ENCODE assay signal across 8 cellular contexts in genomic region chr7:102364394-102364886, GRCh38. TPM values are rescaled to one million over a fixed set of nuclear protein-coding genes. Genes with fewer than 3 reads are reported as not detected.
DNase-seq lines count a peak whose midpoint lies in the region; ATAC-seq and TF ChIP-seq lines count a peak whose summit lies in the region.
"Not testable (repeated sequence)": the region's sequence is repeated elsewhere in the genome, so short reads cannot be mapped to it uniquely, and the experiment has no call there.

No MANE protein-coding gene starts in this region.

- peak in 3 of 7 experiments; percentile 3 to 21 (median 12) for DNase-seq in CD8-positive, alpha-beta T cell
- DNase-seq in Karpas-422 = peak; percentile 43
- peak; percentile 5 for DNase-seq in activated CD4-positive, alpha-beta T cell treated with anti-CD3 and anti-CD28 coated beads for 48 hours
- DNase-seq in body of pancreas; fibroblast of the aortic adventitia (ENCODE audit: low read depth); memory B cell (ENCODE audit: low spot score in 2 of 2); retinal pigment epithelial cell (ENCODE audit: low read depth); tibial artery: not testable (repeated sequence)

- peaks cover 16% of the 10 kb centered on the region for H3K36me3 Mint-ChIP-seq in CD8-positive, alpha-beta T cell
- H3K36me3 Mint-ChIP-seq in memory B cell = not testable (repeated sequence)

- CTCF ChIA-PET in CD8-positive, alpha-beta T cell (lab: Charles Lee) = not testable (repeated sequence)

- peak overlapping the region; percentile 56 for H3K27ac ChIP-seq in CD8-positive, alpha-beta T cell (ENCODE audit: low read depth, low read length)
- H3K27ac ChIP-seq in Karpas-422 (ENCODE audit: low read length) = peak overlapping the region; percentile 78
- H3K27ac ChIP-seq in body of pancreas = peak overlapping the region; percentile 80 to 90 (median 89)
- peak overlapping the region; percentile 95 to 100 for H3K27ac ChIP-seq in tibial artery

- not testable (repeated sequence) for TF ChIP-seq POLR2A in body of pancreas (IDR thresholded peaks at IDR 0.05)

- H3K36me3 ChIP-seq in CD8-positive, alpha-beta T cell (ENCODE audit: insufficient read depth, low read length); body of pancreas (replicated peaks in 1 of 2; ENCODE audit: insufficient read depth in 1 of 2, low read depth in 2 of 2); tibial artery: not testable (repeated sequence)
- peaks cover 12% of the 10 kb centered on the region for H3K36me3 ChIP-seq in Karpas-422 (ENCODE audit: insufficient read depth, low read length)

- ATAC-seq in CD8-positive, alpha-beta T cell; body of pancreas; memory B cell (ENCODE audit: low read depth): not testable (repeated sequence)

- intact Hi-C loops in CD8-positive, alpha-beta T cell (cut with DNase I, micrococcal nuclease) = loop anchor here in 1 of 2 experiments (5.0 kb wide), 2 partner anchors 33 to 77 kb away; partner anchors contain the start of genes PRKRIP1 and SH2B2
- intact Hi-C loops in body of pancreas (cut with DNase I); tibial artery (cut with DNase I; ENCODE audit: low total_unique reads): not testable (repeated sequence)

- H3K4me1 Mint-ChIP-seq in CD8-positive, alpha-beta T cell (ENCODE audit: low read depth) = peaks cover 19% of the 10 kb centered on the region
- H3K4me1 Mint-ChIP-seq in memory B cell = not testable (repeated sequence)

- POLR2A ChIA-PET in CD8-positive, alpha-beta T cell (lab: Charles Lee) = not testable (repeated sequence)

- not testable (repeated sequence) for H3K27me3 ChIP-seq in CD8-positive, alpha-beta T cell (ENCODE audit: insufficient read depth, low read length); Karpas-422 (ENCODE audit: low read length); body of pancreas; tibial artery

- not testable (repeated sequence) for H3K9me3 ChIP-seq in CD8-positive, alpha-beta T cell (ENCODE audit: low read length); Karpas-422 (ENCODE audit: low read length); body of pancreas; tibial artery

- peak overlapping the region; percentile 73 for H3K4me2 ChIP-seq in Karpas-422 (ENCODE audit: low read depth, low read length, poor library complexity, severe bottlenecking)

- TF ChIP-seq CTCF in CD8-positive, alpha-beta T cell (IDR thresholded peaks at IDR 0.05); body of pancreas (IDR thresholded peaks at IDR 0.05); fibroblast of the aortic adventitia (IDR thresholded peaks at IDR 0.05; ENCODE audit: insufficient read depth, low read length); retinal pigment epithelial cell (conservative IDR thresholded peaks at IDR 0.05; ENCODE audit: low read depth, low read length); tibial artery (IDR thresholded peaks at IDR 0.05): not testable (repeated sequence)

- H3K9ac ChIP-seq in Karpas-422 (ENCODE audit: low read length) = peak overlapping the region; percentile 93

- H3K4me3 Mint-ChIP-seq in CD8-positive, alpha-beta T cell = peak overlapping the region; percentile 92
- H3K4me3 Mint-ChIP-seq in memory B cell = peak overlapping the region; percentile 91

- not testable (repeated sequence) for H2AFZ ChIP-seq in Karpas-422 (ENCODE audit: low read length)

- peak overlapping the region; percentile 60 for H3K4me3 ChIP-seq in CD8-positive, alpha-beta T cell (ENCODE audit: low read depth, low read length)
- H3K4me3 ChIP-seq in Karpas-422 (ENCODE audit: low read length) (peak overlapping the region; percentile 76), body of pancreas (peak overlapping the region; percentile 59 to 92), fibroblast of the aortic adventitia (ENCODE audit: low read depth, low read length) (peak overlapping the region; percentile 72), retinal pigment epithelial cell (ENCODE audit: low read length) (peak overlapping the region; percentile 60), tibial artery (peak overlapping the region; percentile 93 to 100)

- 0% methylated on average over 3 to 14 of the region's 20 CpGs for WGBS in body of pancreas, 2 donors

- not testable (repeated sequence) for H3K9me2 ChIP-seq in Karpas-422 (replicated peaks; ENCODE audit: insufficient read depth, low read length)

- H3K27ac Mint-ChIP-seq in CD8-positive, alpha-beta T cell = peak overlapping the region; percentile 86
- peak overlapping the region; percentile 86 for H3K27ac Mint-ChIP-seq in memory B cell

- H3K4me1 ChIP-seq in CD8-positive, alpha-beta T cell (ENCODE audit: insufficient read depth, low read length); Karpas-422 (ENCODE audit: low read length); body of pancreas: not testable (repeated sequence)
- H3K4me1 ChIP-seq in tibial artery = peaks cover 0 to 12% (median 3%) of the 10 kb centered on the region in 4 donors

- not testable (repeated sequence) for H4K20me1 ChIP-seq in Karpas-422 (ENCODE audit: insufficient read depth, low read depth, low read length)

- H3K9me3 Mint-ChIP-seq in CD8-positive, alpha-beta T cell; memory B cell: not testable (repeated sequence)

- H3K27me3 Mint-ChIP-seq in CD8-positive, alpha-beta T cell (ENCODE audit: low read depth); memory B cell: not testable (repeated sequence)

- H3K79me2 ChIP-seq in Karpas-422 (ENCODE audit: low read length) = peaks cover 31% of the 10 kb centered on the region

RNA-seq across cellular contexts. Expression of gene SPDYE6, which starts 8.2 kb away (rescaled TPM):
- not detected for total RNA-seq in CD8-positive, alpha-beta T cell
- total RNA-seq in Karpas-422 (2014; rRNA removed; shearing (Covaris generic); ENCODE audit: low replicate concordance) = not detected in 2 replicates
- total RNA-seq in body of pancreas = not detected
- not detected in 2 replicates for total RNA-seq in fibroblast of the aortic adventitia (ENCODE audit: low replicate concordance)

RNA-seq across cellular contexts. Expression of gene PRKRIP1, which starts 31.7 kb away (rescaled TPM):
- total RNA-seq in CD8-positive, alpha-beta T cell = 10 to 100 TPM; 51.1 to 57.2 TPM
- total RNA-seq in Karpas-422 (2014; rRNA removed; shearing (Covaris generic); ENCODE audit: low replicate concordance) = 42.7 and 75.4 TPM in 2 replicates
- total RNA-seq in body of pancreas (10 to 100 TPM; 25.2 to 40.2 TPM), fibroblast of the aortic adventitia (ENCODE audit: low replicate concordance) (12.4 and 49.6 TPM in 2 replicates)
